In genomic region chr9:97848237-97848581, GRCh38 we compare ENCODE assay signal across 11 cellular contexts. TPM values are rescaled to one million over a fixed set of nuclear protein-coding genes. Genes with fewer than 3 reads are reported as not detected.
A peak's percentile ranks its signal among the peaks of the same experiment; 100 is the strongest.
DNase-seq lines count a peak whose midpoint lies in the region; ATAC-seq, FAIRE-seq and TF ChIP-seq lines count a peak whose summit lies in the region.
"Had no signal": no experiment of that assay in that cellular context is flagged by ENCODE, and none has a peak within 500 bp of the region (broad histone marks: within the 10 kb centered on the region; RNA-seq: fewer than 3 reads in every experiment).

No MANE protein-coding gene starts in this region.

- peak in 2 of 3 experiments; percentile 41 to 42 for TF ChIP-seq CTCF in keratinocyte (optimal IDR thresholded peaks at IDR 0.05 in 1 of 3, IDR thresholded peaks at IDR 0.05 in 1 of 3, conservative IDR thresholded peaks at IDR 0.05 in 1 of 3; ENCODE audit: extremely low read depth in 1 of 3, insufficient read depth in 2 of 3, low read length in 3 of 3)
- no peak for TF ChIP-seq CTCF in thoracic aorta (IDR thresholded peaks at IDR 0.05)
- no peak for TF ChIP-seq CTCF in ascending aorta (IDR thresholded peaks at IDR 0.05)

- no peak for TF ChIP-seq POLR2A in GM18505 (IDR thresholded peaks at IDR 0.05; ENCODE audit: borderline replicate concordance, extremely low read depth, insufficient read depth, insufficient read length)

- H3K9ac ChIP-seq in keratinocyte (ENCODE audit: control insufficient read depth, extremely low read depth, insufficient read depth, low read length): no peak overlapping the region

- FAIRE-seq in keratinocyte (lab: Jason Lieb, UNC): peak; percentile 20

- intact Hi-C loops in ascending aorta (cut with DNase I): no loop called here

- H3K27ac ChIP-seq in keratinocyte (ENCODE audit: control insufficient read depth, insufficient read depth, low read length) (no peak overlapping the region), thoracic aorta (no peak overlapping the region), ascending aorta (no peak overlapping the region)
- H3K27ac ChIP-seq: ovary had no signal

- POLR2A ChIA-PET in activated naive CD8-positive, alpha-beta T cell treated with anti-CD3 and anti-CD28 coated beads, Interleukin-2, amount 10 ng/mL, durations not matched to agents 7 days and 5 days (lab: Charles Lee): no interaction called here

- no peaks in the 10 kb centered on the region for H3K79me2 ChIP-seq in keratinocyte (ENCODE audit: control insufficient read depth, insufficient read depth, low read length)

- H3K36me3 Mint-ChIP-seq in activated T-cell treated with anti-CD3 and anti-CD28 coated beads, Interleukin-2, amount 50 U/mL, for 72 hours (ENCODE audit: insufficient read depth in 2 of 2): no peaks in the 10 kb centered on the region
- H3K36me3 Mint-ChIP-seq in activated naive CD8-positive, alpha-beta T cell treated with anti-CD3 and anti-CD28 coated beads, Interleukin-2, amount 10 ng/mL, durations not matched to agents 7 days and 5 days: no peaks in the 10 kb centered on the region

- H3K27ac Mint-ChIP-seq in activated T-cell treated with anti-CD3 and anti-CD28 coated beads, Interleukin-2, amount 50 U/mL, for 72 hours: no peak overlapping the region
- H3K27ac Mint-ChIP-seq in activated naive CD8-positive, alpha-beta T cell treated with anti-CD3 and anti-CD28 coated beads, Interleukin-2, amount 10 ng/mL, durations not matched to agents 7 days and 5 days: no peak overlapping the region

- H3K27me3 Mint-ChIP-seq in activated T-cell treated with anti-CD3 and anti-CD28 coated beads, Interleukin-2, amount 50 U/mL, for 72 hours (ENCODE audit: low read depth): peaks cover 65% of the 10 kb centered on the region
- H3K27me3 Mint-ChIP-seq in activated naive CD8-positive, alpha-beta T cell treated with anti-CD3 and anti-CD28 coated beads, Interleukin-2, amount 10 ng/mL, durations not matched to agents 7 days and 5 days: peaks cover 86% of the 10 kb centered on the region

- no peaks in the 10 kb centered on the region for H4K20me1 ChIP-seq in keratinocyte (ENCODE audit: control insufficient read depth, extremely low read depth, insufficient read depth, low read length)

- peak overlapping the region; percentile 75 for H3K4me2 ChIP-seq in keratinocyte (ENCODE audit: control insufficient read depth, extremely low read depth, insufficient read depth, low read depth, low read length)

- H3K9me3 ChIP-seq in keratinocyte (ENCODE audit: control insufficient read depth, low read depth, low read length) (no peaks in the 10 kb centered on the region), thoracic aorta (no peaks in the 10 kb centered on the region), ascending aorta (no peaks in the 10 kb centered on the region)
- H3K9me3 ChIP-seq: ovary had no signal

- H2AFZ ChIP-seq in keratinocyte (ENCODE audit: control insufficient read depth, low read length): no peak overlapping the region

- H3K4me1 ChIP-seq in keratinocyte (ENCODE audit: control insufficient read depth, extremely low read depth, insufficient read depth, low read length): peaks cover 15% of the 10 kb centered on the region
- H3K4me1 ChIP-seq in thoracic aorta (ENCODE audit: control insufficient read depth in 1 of 2, low read depth in 2 of 2): peaks cover 2 to 22% of the 10 kb centered on the region in 2 donors
- peaks cover 0 to 2% of the 10 kb centered on the region in 2 donors for H3K4me1 ChIP-seq in ascending aorta

- peak overlapping the region; percentile 66 to 77 for H3K4me3 Mint-ChIP-seq in activated T-cell treated with anti-CD3 and anti-CD28 coated beads, Interleukin-2, amount 50 U/mL, for 72 hours
- peak overlapping the region; percentile 28 for H3K4me3 Mint-ChIP-seq in activated naive CD8-positive, alpha-beta T cell treated with anti-CD3 and anti-CD28 coated beads, Interleukin-2, amount 10 ng/mL, durations not matched to agents 7 days and 5 days

- H3K27me3 ChIP-seq in keratinocyte (ENCODE audit: control insufficient read depth, extremely low read depth, insufficient read depth, low read length): peaks cover 69% of the 10 kb centered on the region
- peaks cover 6% of the 10 kb centered on the region for H3K27me3 ChIP-seq in thoracic aorta (replicated peaks; ENCODE audit: insufficient read depth)
- peaks cover 16% of the 10 kb centered on the region for H3K27me3 ChIP-seq in ascending aorta

- H3K9me1 ChIP-seq in keratinocyte (ENCODE audit: control insufficient read depth, extremely low read depth, insufficient read depth, low read length): no peaks in the 10 kb centered on the region

- DNase-seq in activated T-cell treated with anti-CD3 and anti-CD28 coated beads, Interleukin-2, amount 50 U/mL, for 72 hours: no peak
- DNase-seq in activated T-cell treated with anti-CD3 and anti-CD28 coated beads, Interleukin-2, amount 50 U/mL, for 1 hour: no peak
- no peak for DNase-seq in activated naive CD8-positive, alpha-beta T cell treated with anti-CD3 and anti-CD28 coated beads, Interleukin-2, amount 10 ng/mL, durations not matched to agents 7 days and 5 days
- DNase-seq in keratinocyte (ENCODE audit: low read depth, low spot score) (no peak), thoracic aorta (ENCODE audit: low spot score) (no peak), ascending aorta (ENCODE audit: low spot score in 2 of 2) (no peak)
- no peak for DNase-seq in activated CD4-positive, alpha-beta T cell treated with anti-CD3 and anti-CD28 coated beads for 48 hours
- DNase-seq: effector CD4-positive, alpha-beta T cell; NCI-H446 had no signal

- dilution Hi-C loops in keratinocyte (cut with MboI; ENCODE audit: extremely low pct_ligation_motif_present, low sequenced_read_pairs): no loop called here

- ATAC-seq in activated T-cell treated with anti-CD3 and anti-CD28 coated beads, Interleukin-2, amount 50 U/mL, for 72 hours (replicated peaks in 1 of 2): no peak
- no peak for ATAC-seq in activated naive CD8-positive, alpha-beta T cell treated with anti-CD3 and anti-CD28 coated beads, Interleukin-2, amount 10 ng/mL, durations not matched to agents 7 days and 5 days (ENCODE audit: low read depth)
- no peak for ATAC-seq in thoracic aorta (ENCODE audit: insufficient number of reproducible peaks, low FRiP score, low read depth)
- ATAC-seq in GM18505 (IDR thresholded peaks at IDR 0.05; ENCODE audit: unreplicated experiment): no peak

- peaks cover 15% of the 10 kb centered on the region for H3K4me1 Mint-ChIP-seq in activated T-cell treated with anti-CD3 and anti-CD28 coated beads, Interleukin-2, amount 50 U/mL, for 72 hours (ENCODE audit: low read depth)
- peaks cover 12% of the 10 kb centered on the region for H3K4me1 Mint-ChIP-seq in activated naive CD8-positive, alpha-beta T cell treated with anti-CD3 and anti-CD28 coated beads, Interleukin-2, amount 10 ng/mL, durations not matched to agents 7 days and 5 days

- no peaks in the 10 kb centered on the region for H3K36me3 ChIP-seq in keratinocyte (ENCODE audit: control insufficient read depth in 2 of 2, extremely low read depth in 1 of 2, insufficient read depth in 2 of 2, low read length in 2 of 2)
- H3K36me3 ChIP-seq in thoracic aorta: no peaks in the 10 kb centered on the region
- H3K36me3 ChIP-seq in ascending aorta: no peaks in the 10 kb centered on the region
- H3K36me3 ChIP-seq: ovary had no signal

- no peaks in the 10 kb centered on the region for H3K9me3 Mint-ChIP-seq in activated T-cell treated with anti-CD3 and anti-CD28 coated beads, Interleukin-2, amount 50 U/mL, for 72 hours
- H3K9me3 Mint-ChIP-seq in activated naive CD8-positive, alpha-beta T cell treated with anti-CD3 and anti-CD28 coated beads, Interleukin-2, amount 10 ng/mL, durations not matched to agents 7 days and 5 days: no peaks in the 10 kb centered on the region

- H3K4me3 ChIP-seq in keratinocyte (ENCODE audit: control insufficient read depth in 2 of 3, extremely low read depth in 1 of 3, insufficient read depth in 2 of 3, low read depth in 1 of 3, low read length in 3 of 3) (peak overlapping the region in 2 of 3 experiments; percentile 35 to 39), thoracic aorta (peak overlapping the region; percentile 46), ascending aorta (peak overlapping the region in 1 of 2 donors; percentile 30)
- H3K4me3 ChIP-seq: ovary had no signal

RNA-seq across cellular contexts. Expression of gene FOXE1, which starts 4.8 kb away (rescaled TPM):
- under 1 TPM; 0.79 to 0.96 TPM for total RNA-seq in activated T-cell treated with anti-CD3 and anti-CD28 coated beads, Interleukin-2, amount 50 U/mL, for 72 hours
- under 1 TPM in 1 of 2 experiments, not detected in 1; 0.09 TPM for total RNA-seq in activated naive CD8-positive, alpha-beta T cell treated with anti-CD3 and anti-CD28 coated beads, Interleukin-2, amount 10 ng/mL, durations not matched to agents 7 days and 5 days
- polyA plus RNA-seq in keratinocyte: 0.97 to 1.9 TPM (median 1.1 TPM) in 3 replicates
- 2.5 TPM for polyA plus RNA-seq in keratinocyte (2011; ENCODE audit: low read depth)
- polyA plus RNA-seq in keratinocyte (2011; cell fraction: cytosol; rRNA removed): 1.1 and 1.4 TPM in 2 replicates
- 3.1 and 4.7 TPM in 2 replicates for polyA plus RNA-seq in keratinocyte (2011; cell fraction: nucleus; rRNA removed)
- 1.9 and 2.1 TPM in 2 replicates for polyA plus RNA-seq in keratinocyte (2012; ENCODE audit: low replicate concordance)
- 0.58 to 1.0 TPM (median 0.92 TPM) in 3 replicates for polyA minus RNA-seq in keratinocyte
- 3.6 TPM for polyA minus RNA-seq in keratinocyte (2011; cell fraction: cytosol; rRNA and poly(A)+ RNA removed)
- 3.6 and 5.1 TPM in 2 replicates for polyA minus RNA-seq in keratinocyte (2011; cell fraction: nucleus; rRNA and poly(A)+ RNA removed)
- total RNA-seq in thoracic aorta: under 1 TPM; 0.21 to 0.68 TPM
- total RNA-seq in ascending aorta: not detected
- total RNA-seq: ovary had no signal
- polyA plus RNA-seq: ovary had no signal

Comparison
In these comparisons a context has a peak if more than half of its experiments do, and no peak if none do; other contexts are left out.
1. CTCF ChIP-seq: peak in keratinocyte (2 of 3); none in thoracic aorta (single experiment) and ascending aorta (0 of 3).